ENCODE assay signal across 1 cellular context in the genomic region with DNA sequence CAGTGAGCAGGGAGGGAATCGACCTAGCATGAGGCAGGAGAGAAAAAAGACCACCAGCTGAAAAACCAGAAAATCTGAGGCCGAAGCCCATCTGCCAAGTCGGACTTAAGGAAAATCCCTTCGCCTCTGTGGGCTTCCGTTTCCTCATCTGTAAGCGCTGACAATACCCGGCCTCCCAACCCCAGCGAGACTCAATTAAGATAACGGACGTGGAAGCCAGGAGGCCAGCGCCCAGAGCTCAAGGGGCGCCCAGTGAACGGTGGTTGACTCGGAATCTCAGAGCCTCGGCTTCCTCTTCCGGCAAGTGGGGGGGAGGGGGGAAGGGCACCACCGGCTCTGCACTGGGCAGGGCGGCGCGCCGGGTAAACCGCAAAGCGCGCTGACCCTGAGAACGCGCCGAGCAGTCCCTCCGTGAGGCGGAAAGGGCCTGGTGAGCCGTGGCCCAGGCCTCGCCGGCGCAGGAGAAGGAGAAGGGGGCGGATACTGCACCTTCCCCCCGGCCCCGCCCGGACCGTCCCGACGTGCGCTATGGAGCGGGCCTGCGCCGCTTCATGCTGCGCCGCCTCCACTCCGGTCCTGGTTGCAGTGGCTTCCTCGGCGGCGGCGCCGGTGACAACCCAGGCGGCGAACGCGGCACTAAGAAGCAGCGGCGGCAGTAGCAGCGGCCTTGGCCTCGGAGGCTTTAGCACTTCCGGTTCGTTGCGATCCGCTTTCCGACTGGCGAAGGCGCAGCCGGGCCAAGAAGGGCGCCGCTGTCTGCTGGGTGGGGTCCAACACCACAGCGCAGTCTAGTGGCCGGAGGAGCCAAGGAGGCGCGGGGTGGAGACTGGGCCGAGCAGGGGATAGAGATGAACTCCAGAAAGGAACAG.
TF ChIP-seq lines count a peak whose summit lies in the region.

TSS of gene DPP8 (minus strand) at position 693 of the 869 bp plus-strand sequence. CDS start 5,136 bp downstream, outside the sequence.

TF ChIP-seq in HepG2, 621 proteins besides CTCF, POLR2A, EP300 and RAD21 (continued from another document and continues in another):
- TF ChIP-seq, protein P1, sequence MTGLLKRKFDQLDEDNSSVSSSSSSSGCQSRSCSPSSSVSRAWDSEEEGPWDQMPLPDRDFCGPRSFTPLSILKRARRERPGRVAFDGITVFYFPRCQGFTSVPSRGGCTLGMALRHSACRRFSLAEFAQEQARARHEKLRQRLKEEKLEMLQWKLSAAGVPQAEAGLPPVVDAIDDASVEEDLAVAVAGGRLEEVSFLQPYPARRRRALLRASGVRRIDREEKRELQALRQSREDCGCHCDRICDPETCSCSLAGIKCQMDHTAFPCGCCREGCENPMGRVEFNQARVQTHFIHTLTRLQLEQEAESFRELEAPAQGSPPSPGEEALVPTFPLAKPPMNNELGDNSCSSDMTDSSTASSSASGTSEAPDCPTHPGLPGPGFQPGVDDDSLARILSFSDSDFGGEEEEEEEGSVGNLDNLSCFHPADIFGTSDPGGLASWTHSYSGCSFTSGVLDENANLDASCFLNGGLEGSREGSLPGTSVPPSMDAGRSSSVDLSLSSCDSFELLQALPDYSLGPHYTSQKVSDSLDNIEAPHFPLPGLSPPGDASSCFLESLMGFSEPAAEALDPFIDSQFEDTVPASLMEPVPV (CRISPR knock-in tag; IDR thresholded peaks at IDR 0.05), result peak; percentile 31; the same call in 1 of the 2 replicates
- TF ChIP-seq KLF15 (CRISPR knock-in tag; IDR thresholded peaks at IDR 0.05; ENCODE audit: borderline replicate concordance), result peak; percentile 68; the same call in 1 of the 2 replicates
- peak; percentile 49; the same call in 1 of the 2 replicates for TF ChIP-seq ZNF616 (CRISPR knock-in tag; IDR thresholded peaks at IDR 0.05; ENCODE audit: low read depth)
- TF ChIP-seq, protein P2, sequence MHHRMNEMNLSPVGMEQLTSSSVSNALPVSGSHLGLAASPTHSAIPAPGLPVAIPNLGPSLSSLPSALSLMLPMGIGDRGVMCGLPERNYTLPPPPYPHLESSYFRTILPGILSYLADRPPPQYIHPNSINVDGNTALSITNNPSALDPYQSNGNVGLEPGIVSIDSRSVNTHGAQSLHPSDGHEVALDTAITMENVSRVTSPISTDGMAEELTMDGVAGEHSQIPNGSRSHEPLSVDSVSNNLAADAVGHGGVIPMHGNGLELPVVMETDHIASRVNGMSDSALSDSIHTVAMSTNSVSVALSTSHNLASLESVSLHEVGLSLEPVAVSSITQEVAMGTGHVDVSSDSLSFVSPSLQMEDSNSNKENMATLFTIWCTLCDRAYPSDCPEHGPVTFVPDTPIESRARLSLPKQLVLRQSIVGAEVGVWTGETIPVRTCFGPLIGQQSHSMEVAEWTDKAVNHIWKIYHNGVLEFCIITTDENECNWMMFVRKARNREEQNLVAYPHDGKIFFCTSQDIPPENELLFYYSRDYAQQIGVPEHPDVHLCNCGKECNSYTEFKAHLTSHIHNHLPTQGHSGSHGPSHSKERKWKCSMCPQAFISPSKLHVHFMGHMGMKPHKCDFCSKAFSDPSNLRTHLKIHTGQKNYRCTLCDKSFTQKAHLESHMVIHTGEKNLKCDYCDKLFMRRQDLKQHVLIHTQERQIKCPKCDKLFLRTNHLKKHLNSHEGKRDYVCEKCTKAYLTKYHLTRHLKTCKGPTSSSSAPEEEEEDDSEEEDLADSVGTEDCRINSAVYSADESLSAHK (CRISPR knock-in tag; IDR thresholded peaks at IDR 0.05; ENCODE audit: borderline replicate concordance), result peak; percentile 79; the same call in 1 of the 2 replicates
- TF ChIP-seq NFE2L1 (CRISPR knock-in tag; IDR thresholded peaks at IDR 0.05; ENCODE audit: borderline replicate concordance), result no peak
- peak; percentile 78 for TF ChIP-seq ZHX2 (IDR thresholded peaks at IDR 0.05; ENCODE audit: low read depth)
- TF ChIP-seq ZHX2 (CRISPR knock-in tag; IDR thresholded peaks at IDR 0.05; ENCODE audit: borderline replicate concordance), result no peak
- peak; percentile 66; the same call in 1 of the 2 replicates for TF ChIP-seq ZSCAN5A (CRISPR knock-in tag; IDR thresholded peaks at IDR 0.05; ENCODE audit: borderline replicate concordance)
- no peak for TF ChIP-seq CREBL2 (CRISPR knock-in tag; IDR thresholded peaks at IDR 0.05; ENCODE audit: borderline replicate concordance)
- TF ChIP-seq CENPBD1 (CRISPR knock-in tag; IDR thresholded peaks at IDR 0.05; ENCODE audit: borderline replicate concordance, low read depth), result 0 out of 2 replicates have a peak, but pooled peaks have one; percentile 45
- peak; percentile 88; the same call in 1 of the 2 replicates for TF ChIP-seq ZNF577 (CRISPR knock-in tag; IDR thresholded peaks at IDR 0.05; ENCODE audit: borderline replicate concordance, low read depth)
- TF ChIP-seq TFDP2 (CRISPR knock-in tag; IDR thresholded peaks at IDR 0.05), result peak; percentile 73
- TF ChIP-seq ZNF879 (CRISPR knock-in tag; IDR thresholded peaks at IDR 0.05), result no peak
- peak; percentile 77; the same call in 1 of the 2 replicates for TF ChIP-seq SMAD1 (CRISPR knock-in tag; IDR thresholded peaks at IDR 0.05; ENCODE audit: borderline replicate concordance, low read depth)
- TF ChIP-seq HOXA7 (CRISPR knock-in tag; IDR thresholded peaks at IDR 0.05), result no peak
- TF ChIP-seq ZNF747 (CRISPR knock-in tag; IDR thresholded peaks at IDR 0.05; ENCODE audit: borderline replicate concordance), result no peak
- TF ChIP-seq RELA (CRISPR knock-in tag; IDR thresholded peaks at IDR 0.05), result peak; percentile 74; the same call in 1 of the 2 replicates
- peak; percentile 91; the same call in 1 of the 2 replicates for TF ChIP-seq ZNF570 (CRISPR knock-in tag; IDR thresholded peaks at IDR 0.05; ENCODE audit: borderline replicate concordance)
- TF ChIP-seq, protein P3, sequence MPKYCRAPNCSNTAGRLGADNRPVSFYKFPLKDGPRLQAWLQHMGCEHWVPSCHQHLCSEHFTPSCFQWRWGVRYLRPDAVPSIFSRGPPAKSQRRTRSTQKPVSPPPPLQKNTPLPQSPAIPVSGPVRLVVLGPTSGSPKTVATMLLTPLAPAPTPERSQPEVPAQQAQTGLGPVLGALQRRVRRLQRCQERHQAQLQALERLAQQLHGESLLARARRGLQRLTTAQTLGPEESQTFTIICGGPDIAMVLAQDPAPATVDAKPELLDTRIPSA (CRISPR knock-in tag; IDR thresholded peaks at IDR 0.05; ENCODE audit: borderline replicate concordance), result no peak; the same call in 1 of the 2 replicates
- TF ChIP-seq, protein P4, sequence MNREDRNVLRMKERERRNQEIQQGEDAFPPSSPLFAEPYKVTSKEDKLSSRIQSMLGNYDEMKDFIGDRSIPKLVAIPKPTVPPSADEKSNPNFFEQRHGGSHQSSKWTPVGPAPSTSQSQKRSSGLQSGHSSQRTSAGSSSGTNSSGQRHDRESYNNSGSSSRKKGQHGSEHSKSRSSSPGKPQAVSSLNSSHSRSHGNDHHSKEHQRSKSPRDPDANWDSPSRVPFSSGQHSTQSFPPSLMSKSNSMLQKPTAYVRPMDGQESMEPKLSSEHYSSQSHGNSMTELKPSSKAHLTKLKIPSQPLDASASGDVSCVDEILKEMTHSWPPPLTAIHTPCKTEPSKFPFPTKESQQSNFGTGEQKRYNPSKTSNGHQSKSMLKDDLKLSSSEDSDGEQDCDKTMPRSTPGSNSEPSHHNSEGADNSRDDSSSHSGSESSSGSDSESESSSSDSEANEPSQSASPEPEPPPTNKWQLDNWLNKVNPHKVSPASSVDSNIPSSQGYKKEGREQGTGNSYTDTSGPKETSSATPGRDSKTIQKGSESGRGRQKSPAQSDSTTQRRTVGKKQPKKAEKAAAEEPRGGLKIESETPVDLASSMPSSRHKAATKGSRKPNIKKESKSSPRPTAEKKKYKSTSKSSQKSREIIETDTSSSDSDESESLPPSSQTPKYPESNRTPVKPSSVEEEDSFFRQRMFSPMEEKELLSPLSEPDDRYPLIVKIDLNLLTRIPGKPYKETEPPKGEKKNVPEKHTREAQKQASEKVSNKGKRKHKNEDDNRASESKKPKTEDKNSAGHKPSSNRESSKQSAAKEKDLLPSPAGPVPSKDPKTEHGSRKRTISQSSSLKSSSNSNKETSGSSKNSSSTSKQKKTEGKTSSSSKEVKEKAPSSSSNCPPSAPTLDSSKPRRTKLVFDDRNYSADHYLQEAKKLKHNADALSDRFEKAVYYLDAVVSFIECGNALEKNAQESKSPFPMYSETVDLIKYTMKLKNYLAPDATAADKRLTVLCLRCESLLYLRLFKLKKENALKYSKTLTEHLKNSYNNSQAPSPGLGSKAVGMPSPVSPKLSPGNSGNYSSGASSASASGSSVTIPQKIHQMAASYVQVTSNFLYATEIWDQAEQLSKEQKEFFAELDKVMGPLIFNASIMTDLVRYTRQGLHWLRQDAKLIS (CRISPR knock-in tag; IDR thresholded peaks at IDR 0.05), result 0 out of 2 replicates have a peak, but pooled peaks have one; percentile 74
- peak; percentile 50; the same call in 1 of the 2 replicates for TF ChIP-seq FOXP4 (CRISPR knock-in tag; IDR thresholded peaks at IDR 0.05)
- no peak for TF ChIP-seq RFX1 (IDR thresholded peaks at IDR 0.05)
- peak; percentile 60 for TF ChIP-seq ISL2 (CRISPR knock-in tag; IDR thresholded peaks at IDR 0.05)
- TF ChIP-seq RNF2 (conservative IDR thresholded peaks at IDR 0.05; ENCODE audit: low read depth), result peak; percentile 66; the same call in 1 of the 2 replicates
- peak; percentile 74; the same call in 1 of the 2 replicates for TF ChIP-seq PITX1 (CRISPR knock-in tag; IDR thresholded peaks at IDR 0.05)
- peak; percentile 92 for TF ChIP-seq ZNF547 (CRISPR knock-in tag; IDR thresholded peaks at IDR 0.05)
- no peak for TF ChIP-seq ZNF207 (IDR thresholded peaks at IDR 0.05; ENCODE audit: borderline replicate concordance)
- peak; percentile 97 for TF ChIP-seq GATAD1 (CRISPR knock-in tag; IDR thresholded peaks at IDR 0.05)
- no peak for TF ChIP-seq CBX2 (IDR thresholded peaks at IDR 0.05; ENCODE audit: low read depth, low read length)
- no peak for TF ChIP-seq CBX2 (CRISPR knock-in tag; IDR thresholded peaks at IDR 0.05; ENCODE audit: low read depth)
